ENCODE assay signal across 13 cellular contexts in genomic region chr1:46673749-46674182, GRCh38. TPM values are rescaled to one million over a fixed set of nuclear protein-coding genes. Genes with fewer than 3 reads are reported as not detected.
DNase-seq lines count a peak whose midpoint lies in the region; ATAC-seq, FAIRE-seq and TF ChIP-seq lines count a peak whose summit lies in the region.
"Had no signal": no experiment of that assay in that cellular context is flagged by ENCODE, and none has a peak within 500 bp of the region (broad histone marks: within the 10 kb centered on the region; RNA-seq: fewer than 3 reads in every experiment).

No MANE protein-coding gene starts in this region.

- FAIRE-seq in GM12878 (lab: Jason Lieb, UNC), result no peak
- FAIRE-seq in D721Med (lab: Jason Lieb, UNC), result no peak
- FAIRE-seq: H1 had no signal

- no peak for TF ChIP-seq CTCF in GM12878 (IDR thresholded peaks at IDR 0.05 in 2 of 3, conservative IDR thresholded peaks at IDR 0.05 in 1 of 3; ENCODE audit: control insufficient read depth in 2 of 3, extremely low read depth in 1 of 3, insufficient read depth in 1 of 3, low read depth in 3 of 3, low read length in 3 of 3)
- TF ChIP-seq CTCF in smooth muscle cell (IDR thresholded peaks at IDR 0.05; ENCODE audit: borderline replicate concordance, insufficient read depth, poor library complexity, severe bottlenecking), result no peak
- TF ChIP-seq CTCF in D721Med (IDR thresholded peaks at IDR 0.05; ENCODE audit: insufficient read depth, missing control alignments), result no peak

- H3K4me2 ChIP-seq in GM12878 (ENCODE audit: control insufficient read depth, insufficient read depth) (no peak overlapping the region), smooth muscle cell (no peak overlapping the region)

- no peaks in the 10 kb centered on the region for H4K20me1 ChIP-seq in GM12878 (ENCODE audit: control insufficient read depth, insufficient read depth)
- H4K20me1 ChIP-seq in smooth muscle cell (ENCODE audit: low read depth), result no peaks in the 10 kb centered on the region

- no peak overlapping the region for H3K9ac ChIP-seq in GM12878 (ENCODE audit: control insufficient read depth, insufficient read depth, low read length)
- no peak overlapping the region for H3K9ac ChIP-seq in smooth muscle cell (ENCODE audit: low read depth)

- H3K9me3 ChIP-seq in GM12878 (replicated peaks; ENCODE audit: control insufficient read depth, insufficient read depth, low read length) (no peaks in the 10 kb centered on the region), smooth muscle cell (replicated peaks; ENCODE audit: low read depth) (no peaks in the 10 kb centered on the region)
- no peaks in the 10 kb centered on the region for H3K9me3 ChIP-seq in naive thymus-derived CD4-positive, alpha-beta T cell (ENCODE audit: control insufficient read depth in 2 of 3, low read length in 3 of 3)
- H3K9me3 ChIP-seq: gastrocnemius medialis, SJSA1 had no signal

- H3K27me3 Mint-ChIP-seq in activated naive CD4-positive, alpha-beta T cell treated with anti-CD3 and anti-CD28 coated beads, Interleukin-2, amount 50 U/mL, for 24 hours, result no peaks in the 10 kb centered on the region
- H3K27me3 Mint-ChIP-seq in naive thymus-derived CD4-positive, alpha-beta T cell, result no peaks in the 10 kb centered on the region

- 0 out of 2 replicates have a peak, but pooled peaks have one; percentile 31 for TF ChIP-seq POLR2A in GM12878 (IDR thresholded peaks at IDR 0.05; ENCODE audit: low read depth, low read length)

- H3F3A ChIP-seq in smooth muscle cell (ENCODE audit: low read depth), result peaks cover 6% of the 10 kb centered on the region

- POLR2A ChIA-PET in GM12878 (lab: Charles Lee), result interaction anchor here (0.6 to 1.2 kb wide), 2 partner anchors 8 to 130 kb away, joined by 4 to 5 read pairs; no protein-coding TSS in a partner anchor
- POLR2A ChIA-PET in naive thymus-derived CD4-positive, alpha-beta T cell (lab: Charles Lee), result interaction anchor here (0.6 kb wide), 1 partner anchor 92 kb away, joined by 3 read pairs; no protein-coding TSS in a partner anchor

- H3K4me1 ChIP-seq in GM12878 (ENCODE audit: control insufficient read depth, insufficient read depth, low read length) (peaks cover 8% of the 10 kb centered on the region), smooth muscle cell (ENCODE audit: low read depth) (peaks cover 5% of the 10 kb centered on the region)
- peaks cover 14 to 18% of the 10 kb centered on the region in 2 donors for H3K4me1 ChIP-seq in naive thymus-derived CD4-positive, alpha-beta T cell (ENCODE audit: control insufficient read depth in 2 of 2, insufficient read depth in 2 of 2, low read length in 2 of 2)

- H3K27me3 ChIP-seq in GM12878 (replicated peaks in 1 of 2; ENCODE audit: control insufficient read depth in 2 of 2, insufficient read depth in 2 of 2, low read length in 1 of 2), result no peaks in the 10 kb centered on the region
- no peaks in the 10 kb centered on the region for H3K27me3 ChIP-seq in smooth muscle cell (ENCODE audit: low read depth)
- no peaks in the 10 kb centered on the region for H3K27me3 ChIP-seq in naive thymus-derived CD4-positive, alpha-beta T cell (ENCODE audit: control insufficient read depth in 2 of 2, insufficient read depth in 2 of 2, low read length in 2 of 2)
- H3K27me3 ChIP-seq: gastrocnemius medialis, SJSA1 had no signal

- no peak for DNase-seq in activated naive CD4-positive, alpha-beta T cell treated with Interleukin-2 at 50 U/mL for 16 hours
- peak; percentile 45 for DNase-seq in SK-MEL-5 (ENCODE audit: low read depth, low spot score)
- DNase-seq in GM12878 (ENCODE audit: low read depth, low spot score), result no peak
- no peak for DNase-seq in smooth muscle cell (lab: John Stamatoyannopoulos, UW; ENCODE audit: unreplicated experiment)
- no peak for DNase-seq in naive thymus-derived CD4-positive, alpha-beta T cell
- DNase-seq in D721Med (ENCODE audit: insufficient read length, low spot score), result no peak
- DNase-seq in hippocampal formation (lab: John Stamatoyannopoulos, UW), result no peak
- DNase-seq: gastrocnemius medialis, NCI-H510A had no signal

- ATAC-seq in GM12878, result no peak
- ATAC-seq in naive thymus-derived CD4-positive, alpha-beta T cell, result no peak
- ATAC-seq: gastrocnemius medialis had no signal

- peak overlapping the region; percentile 57 for H3K27ac Mint-ChIP-seq in activated naive CD4-positive, alpha-beta T cell treated with anti-CD3 and anti-CD28 coated beads, Interleukin-2, amount 50 U/mL, for 24 hours
- H3K27ac Mint-ChIP-seq in naive thymus-derived CD4-positive, alpha-beta T cell, result peak overlapping the region in 4 of 9 donors; percentile 20 to 92 (median 26)

- TF ChIP-seq RAD21 in GM12878 (IDR thresholded peaks at IDR 0.05; ENCODE audit: insufficient read depth, low read depth, low read length), result no peak

- no TSS peak for BruUV-seq in GM12878 (replicated peaks; lab: Mats Ljungman, UMichigan)

- RAD21 ChIA-PET in GM12878 (lab: Charles Lee; ENCODE audit: unreplicated experiment), result no interaction called here

- H3K36me3 Mint-ChIP-seq in activated naive CD4-positive, alpha-beta T cell treated with anti-CD3 and anti-CD28 coated beads, Interleukin-2, amount 50 U/mL, for 24 hours, result peaks cover 16% of the 10 kb centered on the region
- peaks cover 0 to 25% (median under 1%) of the 10 kb centered on the region in 5 donors for H3K36me3 Mint-ChIP-seq in naive thymus-derived CD4-positive, alpha-beta T cell

- H2AFZ ChIP-seq in GM12878 (ENCODE audit: control insufficient read depth, low read depth, low read length) (no peak overlapping the region), smooth muscle cell (ENCODE audit: low read depth) (no peak overlapping the region)

- in situ Hi-C loops in SK-MEL-5 (cut with HindIII; ENCODE audit: low pct_unique_long_range_greater_than_20kb, low sequenced_read_pairs) (no loop called here), GM12878 (cut with MboI) (no loop called here)

- SMC1A ChIA-PET in GM12878 (lab: Charles Lee; ENCODE audit: uncharacterized antibody, unreplicated experiment), result no interaction called here

- H3K79me2 ChIP-seq in GM12878 (ENCODE audit: control insufficient read depth, insufficient read depth, low read length) (no peaks in the 10 kb centered on the region), smooth muscle cell (ENCODE audit: low read depth) (no peaks in the 10 kb centered on the region)

- H3K4me1 Mint-ChIP-seq in activated naive CD4-positive, alpha-beta T cell treated with anti-CD3 and anti-CD28 coated beads, Interleukin-2, amount 50 U/mL, for 24 hours, result peaks cover 49% of the 10 kb centered on the region
- H3K4me1 Mint-ChIP-seq in naive thymus-derived CD4-positive, alpha-beta T cell, result peaks cover 9 to 36% (median 28%) of the 10 kb centered on the region in 7 donors

- H3K36me3 ChIP-seq in GM12878 (ENCODE audit: control insufficient read depth in 2 of 2, insufficient read depth in 2 of 2, low read length in 1 of 2) (peaks cover 4 to 6% of the 10 kb centered on the region in 2 experiments), smooth muscle cell (ENCODE audit: low read depth) (no peaks in the 10 kb centered on the region)
- peaks cover 0 to 12% (median 0%) of the 10 kb centered on the region in 3 experiments for H3K36me3 ChIP-seq in naive thymus-derived CD4-positive, alpha-beta T cell (ENCODE audit: control insufficient read depth in 2 of 3, insufficient read depth in 3 of 3, low read length in 3 of 3)

- H3K9me3 Mint-ChIP-seq in activated naive CD4-positive, alpha-beta T cell treated with anti-CD3 and anti-CD28 coated beads, Interleukin-2, amount 50 U/mL, for 24 hours, result no peaks in the 10 kb centered on the region
- no peaks in the 10 kb centered on the region for H3K9me3 Mint-ChIP-seq in naive thymus-derived CD4-positive, alpha-beta T cell

- H3K27ac ChIP-seq in GM12878 (ENCODE audit: control insufficient read depth, insufficient read depth), result no peak overlapping the region
- H3K27ac ChIP-seq in smooth muscle cell (ENCODE audit: low read depth), result peak overlapping the region; percentile 27
- H3K27ac ChIP-seq in naive thymus-derived CD4-positive, alpha-beta T cell (ENCODE audit: low read depth, low read length), result no peak overlapping the region
- H3K27ac ChIP-seq: gastrocnemius medialis, SJSA1 had no signal

- WGBS in GM12878 (ENCODE audit: insufficient coverage, insufficient replicate concordance, low lambda C conversion rate, missing lambda C conversion rate), result 77% methylated on average over 4 of the region's 4 CpGs
- WGBS in smooth muscle cell (ENCODE audit: low lambda C conversion rate), result 31% methylated on average over 4 of the region's 4 CpGs

- no peak for TF ChIP-seq EP300 in GM12878 (IDR thresholded peaks at IDR 0.05; ENCODE audit: borderline replicate concordance in 1 of 2, control insufficient read depth in 1 of 2, low read depth in 2 of 2, low read length in 2 of 2)

- H3K4me3 Mint-ChIP-seq in activated naive CD4-positive, alpha-beta T cell treated with anti-CD3 and anti-CD28 coated beads, Interleukin-2, amount 50 U/mL, for 24 hours, result no peak overlapping the region
- H3K4me3 Mint-ChIP-seq in naive thymus-derived CD4-positive, alpha-beta T cell, result no peak overlapping the region

- H3K4me3 ChIP-seq in GM12878 (no peak overlapping the region), smooth muscle cell (no peak overlapping the region)
- H3K4me3 ChIP-seq in naive thymus-derived CD4-positive, alpha-beta T cell (ENCODE audit: low read length), result no peak overlapping the region
- H3K4me3 ChIP-seq: gastrocnemius medialis, SJSA1 had no signal

- intact Hi-C loops in GM12878 (cut with micrococcal nuclease; ENCODE audit: unreplicated experiment), result no loop called here
- intact Hi-C loops in naive thymus-derived CD4-positive, alpha-beta T cell (cut with micrococcal nuclease), result no loop called here

- CTCF ChIA-PET in GM12878 (lab: Yijun Ruan, JAX), result interaction anchor here (1.3 kb wide), 2 partner anchors 8 to 16 kb away, joined by 3 read pairs; no protein-coding TSS in a partner anchor
- CTCF ChIA-PET in naive thymus-derived CD4-positive, alpha-beta T cell (lab: Charles Lee), result no interaction called here

RNA-seq across cellular contexts. Expression of gene TEX38, which starts 2.1 kb away (rescaled TPM):
- not detected in 2 replicates for total RNA-seq in SK-MEL-5 (2014; rRNA removed; shearing (Covaris generic))
- not detected in 2 replicates for polyA plus RNA-seq in SK-MEL-5 (2015; cell fraction: cytosol; rRNA removed)
- polyA plus RNA-seq in SK-MEL-5 (2015; cell fraction: nucleus; rRNA removed), result not detected in 2 replicates
- total RNA-seq in GM12878 (2013; cell fraction: nucleolus; rRNA removed), result not detected in 2 replicates
- not detected in 2 replicates for total RNA-seq in GM12878 (2014; rRNA removed)
- total RNA-seq in GM12878 (2014; rRNA removed; fragmentation: Illumina TruSeq; extraction: Trizol), result not detected in 2 replicates
- not detected in 2 replicates for total RNA-seq in GM12878 (2021)
- polyA plus RNA-seq in GM12878 (2011; ENCODE audit: low read depth), result not detected
- polyA plus RNA-seq in GM12878 (2011; rRNA removed), result 0.07 TPM in 1 of 2 replicates, not detected in the other
- not detected in 2 replicates for polyA plus RNA-seq in GM12878 (2011; cell fraction: cytosol; rRNA removed)
- polyA plus RNA-seq in GM12878 (2011; cell fraction: nucleus; rRNA removed), result 0.15 TPM in 1 of 2 replicates, not detected in the other
- polyA plus RNA-seq in GM12878 (2012), result 0.32 TPM in 1 of 2 replicates, not detected in the other
- polyA plus RNA-seq in GM12878 (2014; fragmentation: Illumina TruSeq; extraction: Trizol), result not detected in 2 replicates
- polyA plus RNA-seq in GM12878 (2014; fragmentation: Nextera tagmentation; extraction: Ambion mirVana), result not detected
- not detected in 2 replicates for polyA plus RNA-seq in GM12878 (2014; rRNA removed)
- polyA plus RNA-seq in GM12878 (2016; fragmentation: Nextera tagmentation; extraction: Ambion mirVana), result under 1 TPM; 0.15 to 0.32 TPM
- 0.21 TPM in 1 of 2 replicates, not detected in the other for polyA minus RNA-seq in GM12878 (2011; rRNA and poly(A)+ RNA removed)
- polyA minus RNA-seq in GM12878 (2011; cell fraction: cytosol; rRNA and poly(A)+ RNA removed), result not detected in 2 replicates
- polyA minus RNA-seq in GM12878 (2011; cell fraction: nucleus; rRNA and poly(A)+ RNA removed), result not detected in 2 replicates
- total RNA-seq in smooth muscle cell, result not detected in 2 replicates
- 0.69 TPM in 1 of 2 replicates, not detected in the other for polyA plus RNA-seq in smooth muscle cell
- under 1 TPM in 1 of 5 experiments, not detected in 4; 0.49 TPM for total RNA-seq in naive thymus-derived CD4-positive, alpha-beta T cell
- polyA plus RNA-seq in naive thymus-derived CD4-positive, alpha-beta T cell, result under 1 TPM in 1 of 2 donors, not detected in 1; 0.32 TPM
- total RNA-seq: chondrocyte, gastrocnemius medialis, H1, SJSA1 had no signal

RNA-seq across cellular contexts. Expression of gene ATPAF1, which starts 5.6 kb away (rescaled TPM):
- total RNA-seq in SK-MEL-5 (2014; rRNA removed; shearing (Covaris generic)), result 62.9 and 68.8 TPM in 2 replicates
- polyA plus RNA-seq in SK-MEL-5 (2015; cell fraction: cytosol; rRNA removed), result 45.4 and 68.6 TPM in 2 replicates
- polyA plus RNA-seq in SK-MEL-5 (2015; cell fraction: nucleus; rRNA removed), result 26.4 and 28.8 TPM in 2 replicates
- 31.8 and 37.1 TPM in 2 replicates for total RNA-seq in GM12878 (2013; cell fraction: nucleolus; rRNA removed)
- total RNA-seq in GM12878 (2014; rRNA removed) (42.8 and 49.5 TPM in 2 replicates), GM12878 (2014; rRNA removed; fragmentation: Illumina TruSeq; extraction: Trizol) (40.1 and 41.3 TPM in 2 replicates), GM12878 (2021) (39.6 and 40.2 TPM in 2 replicates), smooth muscle cell (22.2 and 30.8 TPM in 2 replicates)
- 49.3 TPM for polyA plus RNA-seq in GM12878 (2011; ENCODE audit: low read depth)
- polyA plus RNA-seq in GM12878 (2011; rRNA removed) (93.5 and 123 TPM in 2 replicates), GM12878 (2014; fragmentation: Illumina TruSeq; extraction: Trizol) (61.1 and 67.6 TPM in 2 replicates), GM12878 (2014; fragmentation: Nextera tagmentation; extraction: Ambion mirVana) (10 to 100 TPM; 15.2 to 32.6 TPM), GM12878 (2014; rRNA removed) (42.3 and 54.0 TPM in 2 replicates), GM12878 (2016; fragmentation: Nextera tagmentation; extraction: Ambion mirVana) (10 to 100 TPM; 64.2 to 74.6 TPM), smooth muscle cell (31.2 and 35.3 TPM in 2 replicates)
- polyA plus RNA-seq in GM12878 (2011; cell fraction: cytosol; rRNA removed), result 69.3 and 105 TPM in 2 replicates
- 35.8 and 37.9 TPM in 2 replicates for polyA plus RNA-seq in GM12878 (2011; cell fraction: nucleus; rRNA removed)
- polyA plus RNA-seq in GM12878 (2012), result 35.3 and 44.8 TPM in 2 replicates
- 49.3 and 62.9 TPM in 2 replicates for polyA minus RNA-seq in GM12878 (2011; rRNA and poly(A)+ RNA removed)
- polyA minus RNA-seq in GM12878 (2011; cell fraction: cytosol; rRNA and poly(A)+ RNA removed), result 17.8 and 19.5 TPM in 2 replicates
- 13.5 and 17.1 TPM in 2 replicates for polyA minus RNA-seq in GM12878 (2011; cell fraction: nucleus; rRNA and poly(A)+ RNA removed)
- 10 to 100 TPM; 17.3 to 49.5 (median 28.6) TPM for total RNA-seq in naive thymus-derived CD4-positive, alpha-beta T cell
- 10 to 100 TPM; 78.1 to 82.2 TPM for polyA plus RNA-seq in naive thymus-derived CD4-positive, alpha-beta T cell

RNA-seq across cellular contexts. Expression of gene EFCAB14, which starts 45.1 kb away (rescaled TPM):
- total RNA-seq in SK-MEL-5 (2014; rRNA removed; shearing (Covaris generic)), result 60.9 and 68.1 TPM in 2 replicates
- 53.0 and 66.8 TPM in 2 replicates for polyA plus RNA-seq in SK-MEL-5 (2015; cell fraction: cytosol; rRNA removed)
- 38.5 and 40.3 TPM in 2 replicates for polyA plus RNA-seq in SK-MEL-5 (2015; cell fraction: nucleus; rRNA removed)
- 57.2 and 69.3 TPM in 2 replicates for total RNA-seq in GM12878 (2013; cell fraction: nucleolus; rRNA removed)
- total RNA-seq in GM12878 (2014; rRNA removed) (44.8 and 54.1 TPM in 2 replicates), GM12878 (2014; rRNA removed; fragmentation: Illumina TruSeq; extraction: Trizol) (46.1 and 51.1 TPM in 2 replicates), GM12878 (2021) (42.3 and 46.3 TPM in 2 replicates), smooth muscle cell (62.8 and 69.6 TPM in 2 replicates)
- 28.0 TPM for polyA plus RNA-seq in GM12878 (2011; ENCODE audit: low read depth)
- polyA plus RNA-seq in GM12878 (2011; rRNA removed) (66.0 and 78.8 TPM in 2 replicates), GM12878 (2014; fragmentation: Illumina TruSeq; extraction: Trizol) (58.2 and 67.5 TPM in 2 replicates), GM12878 (2014; fragmentation: Nextera tagmentation; extraction: Ambion mirVana) (10 to 100 TPM in 1 of 2 experiments, 1 to 10 TPM in 1; 7.8 to 12.7 TPM), GM12878 (2014; rRNA removed) (25.0 and 31.5 TPM in 2 replicates), GM12878 (2016; fragmentation: Nextera tagmentation; extraction: Ambion mirVana) (10 to 100 TPM; 36.8 to 40.9 TPM), smooth muscle cell (28.6 and 29.4 TPM in 2 replicates)
- polyA plus RNA-seq in GM12878 (2011; cell fraction: cytosol; rRNA removed), result 32.3 and 37.9 TPM in 2 replicates
- 45.5 and 58.7 TPM in 2 replicates for polyA plus RNA-seq in GM12878 (2011; cell fraction: nucleus; rRNA removed)
- polyA plus RNA-seq in GM12878 (2012), result 27.1 and 28.6 TPM in 2 replicates
- 55.6 and 62.6 TPM in 2 replicates for polyA minus RNA-seq in GM12878 (2011; rRNA and poly(A)+ RNA removed)
- polyA minus RNA-seq in GM12878 (2011; cell fraction: cytosol; rRNA and poly(A)+ RNA removed), result 27.9 and 30.1 TPM in 2 replicates
- 23.5 and 32.1 TPM in 2 replicates for polyA minus RNA-seq in GM12878 (2011; cell fraction: nucleus; rRNA and poly(A)+ RNA removed)
- total RNA-seq in naive thymus-derived CD4-positive, alpha-beta T cell, result 10 to 100 TPM; 64.5 to 98.2 (median 89.5) TPM
- polyA plus RNA-seq in naive thymus-derived CD4-positive, alpha-beta T cell, result 100 to 1,000 TPM; 102 to 130 TPM

RNA-seq across cellular contexts. Expression of gene MOB3C, which starts 57.2 kb away (rescaled TPM):
- 4.6 and 4.8 TPM in 2 replicates for total RNA-seq in SK-MEL-5 (2014; rRNA removed; shearing (Covaris generic))
- polyA plus RNA-seq in SK-MEL-5 (2015; cell fraction: cytosol; rRNA removed), result 6.1 and 7.4 TPM in 2 replicates
- 10.1 and 11.3 TPM in 2 replicates for polyA plus RNA-seq in SK-MEL-5 (2015; cell fraction: nucleus; rRNA removed)
- total RNA-seq in GM12878 (2013; cell fraction: nucleolus; rRNA removed), result 18.1 and 19.8 TPM in 2 replicates
- total RNA-seq in GM12878 (2014; rRNA removed) (10.3 and 11.1 TPM in 2 replicates), GM12878 (2014; rRNA removed; fragmentation: Illumina TruSeq; extraction: Trizol) (8.4 and 8.6 TPM in 2 replicates), GM12878 (2021) (9.9 and 11.4 TPM in 2 replicates), smooth muscle cell (5.3 and 9.3 TPM in 2 replicates)
- polyA plus RNA-seq in GM12878 (2011; ENCODE audit: low read depth), result 8.6 TPM
- polyA plus RNA-seq in GM12878 (2011; rRNA removed) (12.4 and 16.0 TPM in 2 replicates), GM12878 (2014; fragmentation: Illumina TruSeq; extraction: Trizol) (10.3 and 12.8 TPM in 2 replicates), GM12878 (2014; fragmentation: Nextera tagmentation; extraction: Ambion mirVana) (1 to 10 TPM; 1.0 to 4.1 TPM), GM12878 (2014; rRNA removed) (9.8 and 10.7 TPM in 2 replicates), GM12878 (2016; fragmentation: Nextera tagmentation; extraction: Ambion mirVana) (1 to 10 TPM; 5.6 to 5.9 TPM), smooth muscle cell (5.5 and 8.8 TPM in 2 replicates)
- 16.4 and 17.1 TPM in 2 replicates for polyA plus RNA-seq in GM12878 (2011; cell fraction: cytosol; rRNA removed)
- polyA plus RNA-seq in GM12878 (2011; cell fraction: nucleus; rRNA removed), result 19.9 and 24.1 TPM in 2 replicates
- 10.2 and 11.3 TPM in 2 replicates for polyA plus RNA-seq in GM12878 (2012)
- polyA minus RNA-seq in GM12878 (2011; rRNA and poly(A)+ RNA removed), result 14.6 and 18.1 TPM in 2 replicates
- 2.7 and 4.0 TPM in 2 replicates for polyA minus RNA-seq in GM12878 (2011; cell fraction: cytosol; rRNA and poly(A)+ RNA removed)
- polyA minus RNA-seq in GM12878 (2011; cell fraction: nucleus; rRNA and poly(A)+ RNA removed), result 12.7 and 18.1 TPM in 2 replicates
- total RNA-seq in naive thymus-derived CD4-positive, alpha-beta T cell, result 10 to 100 TPM; 12.1 to 25.8 (median 25.2) TPM
- 10 to 100 TPM in 1 of 2 donors, 1 to 10 TPM in 1; 9.3 to 21.7 TPM for polyA plus RNA-seq in naive thymus-derived CD4-positive, alpha-beta T cell
